In genomic region chr13:80342541-80343371, GRCh38 we compare ENCODE assay signal across 1 cellular context.
A peak's percentile ranks its signal among the peaks of the same experiment; 100 is the strongest.
TF ChIP-seq lines count a peak whose summit lies in the region.

No MANE protein-coding gene starts in this region.

TF ChIP-seq in K562, 482 proteins besides CTCF, POLR2A, EP300 and RAD21 (continued from another document and continues in another):
- no peak for TF ChIP-seq ZBTB40 (IDR thresholded peaks at IDR 0.05)
- TF ChIP-seq ZBTB40 (CRISPR knock-in tag; IDR thresholded peaks at IDR 0.05), result no peak
- TF ChIP-seq MAFK (IDR thresholded peaks at IDR 0.05; ENCODE audit: low read length), result no peak
- no peak for TF ChIP-seq KAT7 (CRISPR knock-in tag; IDR thresholded peaks at IDR 0.05; ENCODE audit: borderline replicate concordance)
- no peak for TF ChIP-seq SMAD4 (CRISPR knock-in tag; conservative IDR thresholded peaks at IDR 0.05)
- no peak for TF ChIP-seq CBFA2T3 (IDR thresholded peaks at IDR 0.05)
- TF ChIP-seq MTF1 (CRISPR knock-in tag; IDR thresholded peaks at IDR 0.05; ENCODE audit: borderline replicate concordance), result no peak
- no peak for TF ChIP-seq ZSCAN32 (CRISPR knock-in tag; IDR thresholded peaks at IDR 0.05)
- no peak for TF ChIP-seq MNT (conservative IDR thresholded peaks at IDR 0.05)
- no peak for TF ChIP-seq NCOA4 (IDR thresholded peaks at IDR 0.05; ENCODE audit: partially characterized antibody)
- no peak for TF ChIP-seq TSHZ1 (CRISPR knock-in tag; IDR thresholded peaks at IDR 0.05)
- no peak for TF ChIP-seq ARID3B (CRISPR knock-in tag; IDR thresholded peaks at IDR 0.05; ENCODE audit: borderline replicate concordance)
- TF ChIP-seq POLR2AphosphoS2 (IDR thresholded peaks at IDR 0.05; ENCODE audit: low read length), result no peak
- TF ChIP-seq HMGXB4 (CRISPR knock-in tag; IDR thresholded peaks at IDR 0.05), result no peak
- TF ChIP-seq NCOA6 (IDR thresholded peaks at IDR 0.05), result no peak
- peak; percentile 44 to 72; a peak in 2 of 4 replicates for TF ChIP-seq UBTF (IDR thresholded peaks at IDR 0.05; ENCODE audit: borderline replicate concordance in 1 of 2, low read depth in 2 of 2, low read length in 2 of 2)
- no peak for TF ChIP-seq ZNF282 (CRISPR knock-in tag; IDR thresholded peaks at IDR 0.05)
- no peak for TF ChIP-seq ZBTB26 (CRISPR knock-in tag; IDR thresholded peaks at IDR 0.05)
- TF ChIP-seq ETV6 (IDR thresholded peaks at IDR 0.05; ENCODE audit: borderline replicate concordance in 1 of 2, low read depth in 2 of 2, low read length in 1 of 2), result no peak
- TF ChIP-seq ETV6 (CRISPR knock-in tag; IDR thresholded peaks at IDR 0.05; ENCODE audit: borderline replicate concordance), result no peak
- TF ChIP-seq ZFP36 (IDR thresholded peaks at IDR 0.05; ENCODE audit: low read depth, low read length, partially characterized antibody), result no peak
- no peak for TF ChIP-seq ADNP (tag; IDR thresholded peaks at IDR 0.05)
- no peak for TF ChIP-seq ZNF518B (CRISPR knock-in tag; IDR thresholded peaks at IDR 0.05)
- TF ChIP-seq KLF13 (tag; IDR thresholded peaks at IDR 0.05; ENCODE audit: borderline replicate concordance, low read depth), result no peak
- TF ChIP-seq ELF1 (tag; IDR thresholded peaks at IDR 0.05), result no peak
- TF ChIP-seq ETV1 (tag; conservative IDR thresholded peaks at IDR 0.05; ENCODE audit: low read depth), result no peak
- TF ChIP-seq HNRNPLL (IDR thresholded peaks at IDR 0.05; ENCODE audit: low read depth, low read length, poor library complexity, severe bottlenecking), result no peak
- no peak for TF ChIP-seq BRD9 (IDR thresholded peaks at IDR 0.05; ENCODE audit: low read depth, partially characterized antibody)
- no peak for TF ChIP-seq ZC3H11A (IDR thresholded peaks at IDR 0.05; ENCODE audit: low read depth, low read length)
